Comparison of ENCODE assay signal across 17 cellular contexts in genomic region chr4:97867557-97868091, GRCh38.
"Had no signal": no experiment of that assay in that cellular context is flagged by ENCODE, and none has a peak within 500 bp of the region (broad histone marks: within the 10 kb centered on the region; RNA-seq: fewer than 3 reads in every experiment).

No MANE protein-coding gene starts in this region.

- H3K36me3 ChIP-seq: ascending aorta, esophagus squamous epithelium, heart right ventricle, left ventricle myocardium inferior, WERI-Rb-1 had no signal

- H3K27ac ChIP-seq: ascending aorta, esophagus squamous epithelium, foreskin keratinocyte, heart right ventricle, left ventricle myocardium inferior, WERI-Rb-1 had no signal

- DNase-seq: activated CD4-positive, alpha-beta T cell treated with anti-CD3 and anti-CD28 coated beads for 4 hours; activated CD8-positive, alpha-beta memory T cell treated with anti-CD3 and anti-CD28 coated beads, Interleukin-2, amount 50 U/mL, for 4 hours; activated CD8-positive, alpha-beta T cell treated with anti-CD3 and anti-CD28 coated beads for 36 hours; activated naive CD4-positive, alpha-beta T cell; activated naive CD8-positive, alpha-beta T cell treated with anti-CD3 and anti-CD28 coated beads, Interleukin-2, amount 50 U/mL, for 24 hours; activated T-cell treated with anti-CD3 and anti-CD28 coated beads, Interleukin-2, amount 50 U/mL, for 72 hours; esophagus squamous epithelium; foreskin keratinocyte; heart right ventricle; islet precursor cell; left ventricle myocardium inferior; mesendoderm; nephron progenitor cell; stimulated activated CD4-positive, alpha-beta T cell treated with anti-CD3 and anti-CD28 coated beads, Interleukin-2, amount 100 ng/mL, for 48 hours; stimulated activated naive CD4-positive, alpha-beta T cell treated with Interleukin-2 at 50 U/mL for 16 hours; WERI-Rb-1 had no signal

- H3K4me1 ChIP-seq: ascending aorta, esophagus squamous epithelium, foreskin keratinocyte, left ventricle myocardium inferior had no signal

- H3K4me3 ChIP-seq: ascending aorta, esophagus squamous epithelium, heart right ventricle, left ventricle myocardium inferior had no signal

- H3K9me3 ChIP-seq: ascending aorta, esophagus squamous epithelium had no signal

- H3K27me3 ChIP-seq: ascending aorta, esophagus squamous epithelium, foreskin keratinocyte, heart right ventricle had no signal
